Comparison of ENCODE assay signal across 12 cellular contexts in the genomic region with DNA sequence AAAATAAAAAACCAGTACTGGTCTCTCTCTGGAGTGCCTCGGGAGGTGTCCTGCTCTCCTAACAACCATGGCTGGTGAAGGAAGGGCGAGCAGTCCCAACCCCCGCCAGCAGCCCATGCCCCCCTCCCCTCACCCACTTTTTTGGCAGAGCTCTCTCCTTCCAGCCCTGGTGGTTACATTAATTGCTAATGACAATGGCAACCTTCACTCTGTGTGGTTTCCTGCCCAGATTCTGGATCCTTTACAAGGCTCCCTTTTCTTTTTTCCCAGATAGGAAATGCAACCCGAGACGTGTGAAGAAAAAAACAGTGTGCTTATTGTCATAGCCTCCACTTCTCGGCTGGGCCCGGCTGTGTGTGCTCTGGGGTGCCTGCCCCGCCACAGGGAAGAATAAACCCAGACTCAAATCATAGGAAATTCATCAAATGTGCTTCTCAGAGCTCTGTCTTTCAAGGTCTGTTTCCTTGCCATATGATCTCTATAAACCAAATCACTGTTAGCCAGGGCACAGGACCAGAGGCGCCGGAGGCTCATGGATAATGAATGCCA.
DNase-seq lines count a peak whose midpoint lies in the region; ATAC-seq, FAIRE-seq and TF ChIP-seq lines count a peak whose summit lies in the region.
"Had no signal": no experiment of that assay in that cellular context is flagged by ENCODE, and none has a peak within 500 bp of the region (broad histone marks: within the 10 kb centered on the region; RNA-seq: fewer than 3 reads in every experiment).

No MANE protein-coding gene starts in this region.

- no peaks in the 10 kb centered on the region for H3K9me3 Mint-ChIP-seq in GM23338
- no peaks in the 10 kb centered on the region for H3K9me3 Mint-ChIP-seq in osteocyte (ENCODE audit: unreplicated experiment)
- H3K9me3 Mint-ChIP-seq in stimulated activated memory B cell treated with anti-CD40 and anti-IgM and Interleukin-4, amounts not matched to agents 10 μg/mL and 1 μg/mL and 100 μg/mL, for 72 hours = no peaks in the 10 kb centered on the region

- DNase-seq in GM23338 (ENCODE audit: low spot score) (peak; percentile 57), NCI-H446 (lab: John Stamatoyannopoulos, UW) (peak; percentile 65 to 80), endothelial cell of umbilical vein (ENCODE audit: low read depth, low spot score) (peak; percentile 64), osteocyte (ENCODE audit: extremely low spot score, unreplicated experiment) (no peak), GM13976 (ENCODE audit: low spot score) (no peak), HEK293T (ENCODE audit: extremely low spot score) (no peak)
- DNase-seq in activated naive CD4-positive, alpha-beta T cell treated with anti-CD3 and anti-CD28 coated beads, Interleukin-2, amount 50 U/mL, for 16 hours = no peak
- DNase-seq: CD8-positive, alpha-beta memory T cell; effector memory CD4-positive, alpha-beta T cell had no signal

- POLR2A ChIA-PET in endothelial cell of umbilical vein (lab: Charles Lee) = no interaction called here
- POLR2A ChIA-PET in HEK293T (lab: Yijun Ruan, JAX) = no interaction called here

- H3K36me3 ChIP-seq in GM23338 (ENCODE audit: insufficient read depth) (no peaks in the 10 kb centered on the region), endothelial cell of umbilical vein (ENCODE audit: control insufficient read depth in 2 of 2, extremely low read depth in 1 of 2, insufficient read depth in 2 of 2, low read length in 2 of 2) (no peaks in the 10 kb centered on the region)

- dilution Hi-C loops in endothelial cell of umbilical vein (cut with MboI; ENCODE audit: extremely low pct_ligation_motif_present, low sequenced_read_pairs) = no loop called here

- H3K27ac ChIP-seq in GM23338 (ENCODE audit: low read depth) = no peak overlapping the region
- H3K27ac ChIP-seq in endothelial cell of umbilical vein (ENCODE audit: insufficient read depth, low read depth, low read length) = no peak overlapping the region

- CTCF ChIA-PET in endothelial cell of umbilical vein (lab: Charles Lee) = no interaction called here
- CTCF ChIA-PET in HEK293T (lab: Yijun Ruan, JAX) = no interaction called here

- H3K27me3 ChIP-seq in GM23338 (ENCODE audit: insufficient read depth) (no peaks in the 10 kb centered on the region), endothelial cell of umbilical vein (ENCODE audit: control insufficient read depth in 2 of 2, insufficient read depth in 2 of 2, low read length in 2 of 2) (no peaks in the 10 kb centered on the region)

- H3K27ac Mint-ChIP-seq in GM23338 = no peak overlapping the region
- peak overlapping the region; percentile 86 for H3K27ac Mint-ChIP-seq in osteocyte (ENCODE audit: unreplicated experiment)
- no peak overlapping the region for H3K27ac Mint-ChIP-seq in stimulated activated memory B cell treated with anti-CD40 and anti-IgM and Interleukin-4, amounts not matched to agents 10 μg/mL and 1 μg/mL and 100 μg/mL, for 72 hours
- H3K27ac Mint-ChIP-seq: CD8-positive, alpha-beta memory T cell; stimulated activated effector memory CD8-positive, alpha-beta T cell treated with anti-CD3 and anti-CD28 coated beads, Interleukin-12 subunit alpha, Interleukin-12 subunit beta, amount 100 ng/mL, for 72 hours had no signal

- 0 out of 2 replicates have a peak, but pooled peaks cover 3% of the 10 kb centered on the region for H3K9me2 ChIP-seq in GM23338 (ENCODE audit: insufficient read depth)

- H3K4me1 Mint-ChIP-seq in GM23338 (peaks cover 34% of the 10 kb centered on the region), osteocyte (ENCODE audit: unreplicated experiment) (peaks cover 33% of the 10 kb centered on the region)
- H3K4me1 Mint-ChIP-seq in stimulated activated memory B cell treated with anti-CD40 and anti-IgM and Interleukin-4, amounts not matched to agents 10 μg/mL and 1 μg/mL and 100 μg/mL, for 72 hours = no peaks in the 10 kb centered on the region
- H3K4me1 Mint-ChIP-seq: CD8-positive, alpha-beta memory T cell; stimulated activated effector memory CD8-positive, alpha-beta T cell treated with anti-CD3 and anti-CD28 coated beads, Interleukin-12 subunit alpha, Interleukin-12 subunit beta, amount 100 ng/mL, for 72 hours had no signal

- H3K4me2 ChIP-seq in GM23338 (peak overlapping the region; percentile 62), endothelial cell of umbilical vein (ENCODE audit: insufficient read depth, low read length) (no peak overlapping the region)

- TF ChIP-seq CTCF in GM23338 (conservative IDR thresholded peaks at IDR 0.05; ENCODE audit: low read depth in 2 of 2) (no peak), endothelial cell of umbilical vein (IDR thresholded peaks at IDR 0.05; ENCODE audit: extremely low read depth in 1 of 2, insufficient read depth in 1 of 2, low read depth in 1 of 2, low read length in 2 of 2) (no peak), osteocyte (IDR thresholded peaks at IDR 0.05) (no peak), GM13976 (IDR thresholded peaks at IDR 0.05; ENCODE audit: borderline replicate concordance, control extremely low read depth, extremely low read depth, insufficient read depth, missing control alignments) (no peak)

- ATAC-seq in GM23338 = peak; percentile 48
- no peak for ATAC-seq in stimulated activated memory B cell treated with anti-CD40 and anti-IgM and Interleukin-4, amounts not matched to agents 10 μg/mL and 1 μg/mL and 100 μg/mL, for 72 hours
- ATAC-seq: stimulated activated effector memory CD8-positive, alpha-beta T cell treated with anti-CD3 and anti-CD28 coated beads, Interleukin-12 subunit alpha, Interleukin-12 subunit beta, amount 100 ng/mL, for 72 hours had no signal

- H3K4me1 ChIP-seq in GM23338 (ENCODE audit: insufficient read depth) = peaks cover 35% of the 10 kb centered on the region
- H3K4me1 ChIP-seq in endothelial cell of umbilical vein (ENCODE audit: control insufficient read depth, extremely low read depth, insufficient read depth, low read length) = peaks cover 6% of the 10 kb centered on the region

- H3K4me3 ChIP-seq in GM23338 (no peak overlapping the region), endothelial cell of umbilical vein (replicated peaks in 1 of 3; ENCODE audit: insufficient read depth in 1 of 3, low read depth in 1 of 3, low read length in 3 of 3) (no peak overlapping the region)
- H3K4me3 ChIP-seq: skin epidermis had no signal

- intact Hi-C loops in endothelial cell of umbilical vein (cut with micrococcal nuclease) = no loop called here

- peak overlapping the region; percentile 78; the same call in 1 of the 2 replicates for H2AFZ ChIP-seq in GM23338
- H2AFZ ChIP-seq in endothelial cell of umbilical vein (ENCODE audit: low read depth, low read length) = no peak overlapping the region

- FAIRE-seq in endothelial cell of umbilical vein (lab: Jason Lieb, UNC) = no peak

- H3K36me3 Mint-ChIP-seq in GM23338 (ENCODE audit: low read depth) (no peaks in the 10 kb centered on the region), osteocyte (ENCODE audit: unreplicated experiment) (no peaks in the 10 kb centered on the region)
- H3K36me3 Mint-ChIP-seq in stimulated activated memory B cell treated with anti-CD40 and anti-IgM and Interleukin-4, amounts not matched to agents 10 μg/mL and 1 μg/mL and 100 μg/mL, for 72 hours = no peaks in the 10 kb centered on the region
- H3K36me3 Mint-ChIP-seq: CD8-positive, alpha-beta memory T cell; stimulated activated effector memory CD8-positive, alpha-beta T cell treated with anti-CD3 and anti-CD28 coated beads, Interleukin-12 subunit alpha, Interleukin-12 subunit beta, amount 100 ng/mL, for 72 hours had no signal

- H4K20me1 ChIP-seq in GM23338 (replicated peaks; ENCODE audit: insufficient read depth) = no peaks in the 10 kb centered on the region
- H4K20me1 ChIP-seq in endothelial cell of umbilical vein (replicated peaks; ENCODE audit: control insufficient read depth, extremely low read depth, insufficient read depth, low read length) = no peaks in the 10 kb centered on the region

- TF ChIP-seq POLR2A in endothelial cell of umbilical vein (IDR thresholded peaks at IDR 0.05; ENCODE audit: low read depth, low read length) = no peak

- H3K79me2 ChIP-seq in GM23338 (replicated peaks; ENCODE audit: insufficient read depth) (no peaks in the 10 kb centered on the region), endothelial cell of umbilical vein (ENCODE audit: control insufficient read depth, insufficient read depth, low read length) (no peaks in the 10 kb centered on the region)

- H3K27me3 Mint-ChIP-seq in GM23338 (ENCODE audit: insufficient read depth, low read depth, poor library complexity) = peaks cover 4% of the 10 kb centered on the region
- no peaks in the 10 kb centered on the region for H3K27me3 Mint-ChIP-seq in osteocyte (ENCODE audit: unreplicated experiment)
- H3K27me3 Mint-ChIP-seq in stimulated activated memory B cell treated with anti-CD40 and anti-IgM and Interleukin-4, amounts not matched to agents 10 μg/mL and 1 μg/mL and 100 μg/mL, for 72 hours = peaks cover 10% of the 10 kb centered on the region

- no peak overlapping the region for H3K9ac ChIP-seq in endothelial cell of umbilical vein (replicated peaks; ENCODE audit: extremely low read depth, insufficient read depth, low read length)

- H3K4me3 Mint-ChIP-seq in GM23338 (peak overlapping the region; percentile 29; the same call in 1 of the 3 replicates), osteocyte (ENCODE audit: unreplicated experiment) (no peak overlapping the region)
- no peak overlapping the region for H3K4me3 Mint-ChIP-seq in stimulated activated memory B cell treated with anti-CD40 and anti-IgM and Interleukin-4, amounts not matched to agents 10 μg/mL and 1 μg/mL and 100 μg/mL, for 72 hours
- H3K4me3 Mint-ChIP-seq: CD8-positive, alpha-beta memory T cell; stimulated activated effector memory CD8-positive, alpha-beta T cell treated with anti-CD3 and anti-CD28 coated beads, Interleukin-12 subunit alpha, Interleukin-12 subunit beta, amount 100 ng/mL, for 72 hours had no signal

- no peaks in the 10 kb centered on the region for H3F3A ChIP-seq in GM23338 (replicated peaks; ENCODE audit: low read depth)

- BruUV-seq in endothelial cell of umbilical vein (replicated peaks; lab: Mats Ljungman, UMichigan) = no TSS peak

- H3K9me1 ChIP-seq in endothelial cell of umbilical vein (replicated peaks; ENCODE audit: control insufficient read depth, extremely low read depth, insufficient read depth, low read length) = no peaks in the 10 kb centered on the region

- in situ Hi-C loops in GM13976 (cut with MboI; ENCODE audit: low sequenced_read_pairs, unreplicated experiment) = loop anchor here (25.0 kb wide), 1 partner anchor 769 kb away; no protein-coding TSS in a partner anchor

- no peaks in the 10 kb centered on the region for H3K9me3 ChIP-seq in endothelial cell of umbilical vein (replicated peaks; ENCODE audit: control insufficient read depth, insufficient read depth, low read length)

TF ChIP-seq in GM23338, 12 proteins besides CTCF, POLR2A, EP300 and RAD21 (continues in another document):
- TF ChIP-seq CREB1 (CRISPR knock-in tag; IDR thresholded peaks at IDR 0.05; ENCODE audit: low read depth) = no peak

TF ChIP-seq in endothelial cell of umbilical vein, 7 proteins besides CTCF, POLR2A, EP300 and RAD21 (continues in another document):
- TF ChIP-seq MYC (IDR thresholded peaks at IDR 0.05; ENCODE audit: low read depth, low read length) = no peak
- TF ChIP-seq GATA2 (IDR thresholded peaks at IDR 0.05; ENCODE audit: insufficient read depth, insufficient read length, low read depth, low read length) = no peak

TF ChIP-seq in HEK293T, 16 proteins besides CTCF, POLR2A, EP300 and RAD21 (continues in another document):
- no peak for TF ChIP-seq FOXK2 (IDR thresholded peaks at IDR 0.05)
- no peak for TF ChIP-seq LEF1 (IDR thresholded peaks at IDR 0.05; ENCODE audit: borderline replicate concordance)

Comparison
In these comparisons a context has a peak if more than half of its experiments do, and no peak if none do; other contexts are left out.
1. DNase-seq: peak in GM23338 (single experiment), NCI-H446 (2 of 2) and endothelial cell of umbilical vein (single experiment); none in osteocyte (single experiment), GM13976 (single experiment), activated naive CD4-positive, alpha-beta T cell treated with anti-CD3 and anti-CD28 coated beads, Interleukin-2, amount 50 U/mL, for 16 hours (single experiment) and HEK293T (single experiment).